18 cellular contexts compared by ENCODE assay signal in genomic region chr5:137563301-137563645, GRCh38.
DNase-seq lines count a peak whose midpoint lies in the region; ATAC-seq and TF ChIP-seq lines count a peak whose summit lies in the region.
"Had no signal": no experiment of that assay in that cellular context is flagged by ENCODE, and none has a peak within 500 bp of the region (broad histone marks: within the 10 kb centered on the region; RNA-seq: fewer than 3 reads in every experiment).

No MANE protein-coding gene starts in this region.

- peaks cover 15 to 19% of the 10 kb centered on the region in 2 donors for H3K27me3 Mint-ChIP-seq in natural killer cell treated with Interleukin-12 subunit alpha and Interleukin-12 subunit beta and Interleukin-15 and Interleukin-18, amount 100 ng/mL, for 72 hours
- peaks cover 9 to 21% of the 10 kb centered on the region in 2 donors for H3K27me3 Mint-ChIP-seq in natural killer cell (ENCODE audit: low read depth in 2 of 2)
- H3K27me3 Mint-ChIP-seq in stimulated activated memory B cell treated with anti-CD40 and anti-IgM and Interleukin-4, amounts not matched to agents 10 μg/mL and 1 μg/mL and 100 μg/mL, for 72 hours = peaks cover 39% of the 10 kb centered on the region

- H3K36me3 Mint-ChIP-seq in natural killer cell treated with Interleukin-12 subunit alpha and Interleukin-12 subunit beta and Interleukin-15 and Interleukin-18, amount 100 ng/mL, for 72 hours = no peaks in the 10 kb centered on the region
- H3K36me3 Mint-ChIP-seq in natural killer cell = no peaks in the 10 kb centered on the region
- H3K36me3 Mint-ChIP-seq in stimulated activated memory B cell treated with anti-CD40 and anti-IgM and Interleukin-4, amounts not matched to agents 10 μg/mL and 1 μg/mL and 100 μg/mL, for 72 hours = no peaks in the 10 kb centered on the region

- no peaks in the 10 kb centered on the region for H3K27me3 ChIP-seq in RWPE2 (ENCODE audit: insufficient read depth, poor library complexity, severe bottlenecking)
- H3K27me3 ChIP-seq in esophagus muscularis mucosa = no peaks in the 10 kb centered on the region
- H3K27me3 ChIP-seq: body of pancreas, upper lobe of right lung had no signal

- H3K27ac ChIP-seq in RWPE2 (ENCODE audit: poor library complexity, severe bottlenecking) (peak overlapping the region; percentile 17), esophagus muscularis mucosa (replicated peaks in 1 of 4) (no peak overlapping the region)
- H3K27ac ChIP-seq: body of pancreas, upper lobe of right lung, WERI-Rb-1 had no signal

- TF ChIP-seq CTCF in natural killer cell (IDR thresholded peaks at IDR 0.05) (no peak), RWPE2 (IDR thresholded peaks at IDR 0.05; ENCODE audit: poor library complexity, severe bottlenecking) (no peak), esophagus muscularis mucosa (IDR thresholded peaks at IDR 0.05) (no peak)

- intact Hi-C loops in natural killer cell (cut with micrococcal nuclease) = no loop called here
- intact Hi-C loops in esophagus muscularis mucosa (cut with DNase I) = no loop called here

- peaks cover 15% of the 10 kb centered on the region for H3K4me1 ChIP-seq in RWPE2 (ENCODE audit: insufficient read depth, poor library complexity, severe bottlenecking)
- H3K4me1 ChIP-seq in esophagus muscularis mucosa = peaks cover 0 to 14% (median 2%) of the 10 kb centered on the region in 4 donors
- H3K4me1 ChIP-seq: body of pancreas had no signal

- no peak overlapping the region for H3K27ac Mint-ChIP-seq in natural killer cell treated with Interleukin-12 subunit alpha and Interleukin-12 subunit beta and Interleukin-15 and Interleukin-18, amount 100 ng/mL, for 72 hours
- H3K27ac Mint-ChIP-seq in natural killer cell = no peak overlapping the region
- H3K27ac Mint-ChIP-seq in stimulated activated memory B cell treated with anti-CD40 and anti-IgM and Interleukin-4, amounts not matched to agents 10 μg/mL and 1 μg/mL and 100 μg/mL, for 72 hours = no peak overlapping the region

- peaks cover 14 to 22% of the 10 kb centered on the region in 2 donors for H3K4me1 Mint-ChIP-seq in natural killer cell treated with Interleukin-12 subunit alpha and Interleukin-12 subunit beta and Interleukin-15 and Interleukin-18, amount 100 ng/mL, for 72 hours (ENCODE audit: low read depth in 2 of 2)
- peaks cover 16 to 23% of the 10 kb centered on the region in 2 donors for H3K4me1 Mint-ChIP-seq in natural killer cell
- no peaks in the 10 kb centered on the region for H3K4me1 Mint-ChIP-seq in stimulated activated memory B cell treated with anti-CD40 and anti-IgM and Interleukin-4, amounts not matched to agents 10 μg/mL and 1 μg/mL and 100 μg/mL, for 72 hours

- H3K4me3 Mint-ChIP-seq in natural killer cell treated with Interleukin-12 subunit alpha and Interleukin-12 subunit beta and Interleukin-15 and Interleukin-18, amount 100 ng/mL, for 72 hours = peak overlapping the region; percentile 23
- no peak overlapping the region for H3K4me3 Mint-ChIP-seq in natural killer cell
- no peak overlapping the region for H3K4me3 Mint-ChIP-seq in stimulated activated memory B cell treated with anti-CD40 and anti-IgM and Interleukin-4, amounts not matched to agents 10 μg/mL and 1 μg/mL and 100 μg/mL, for 72 hours

- ATAC-seq in natural killer cell treated with Interleukin-12 subunit alpha and Interleukin-12 subunit beta and Interleukin-15 and Interleukin-18, amount 100 ng/mL, for 72 hours = no peak
- no peak for ATAC-seq in natural killer cell
- no peak for ATAC-seq in RWPE2 (ENCODE audit: low read depth)
- ATAC-seq in HG02763 (IDR thresholded peaks at IDR 0.05; ENCODE audit: unreplicated experiment) = no peak
- ATAC-seq in stimulated activated memory B cell treated with anti-CD40 and anti-IgM and Interleukin-4, amounts not matched to agents 10 μg/mL and 1 μg/mL and 100 μg/mL, for 72 hours = no peak
- ATAC-seq: body of pancreas had no signal

- no peak for TF ChIP-seq EP300 in esophagus muscularis mucosa (IDR thresholded peaks at IDR 0.05)

- H3K9me3 ChIP-seq in RWPE2 (ENCODE audit: severe bottlenecking) (no peaks in the 10 kb centered on the region), esophagus muscularis mucosa (no peaks in the 10 kb centered on the region)
- H3K9me3 ChIP-seq: body of pancreas, upper lobe of right lung had no signal

- 74% methylated on average over 2 of the region's 2 CpGs for WGBS in esophagus muscularis mucosa

- DNase-seq in natural killer cell treated with Interleukin-12 subunit alpha and Interleukin-12 subunit beta and Interleukin-15 and Interleukin-18, amount 100 ng/mL, for 72 hours (ENCODE audit: low spot score) = no peak
- DNase-seq in natural killer cell = no peak
- DNase-seq in RWPE2 (ENCODE audit: low spot score) = no peak
- peak; percentile 31 for DNase-seq in esophagus muscularis mucosa (ENCODE audit: extremely low spot score)
- DNase-seq in superior temporal gyrus (ENCODE audit: extremely low spot score) = peak; percentile 30
- DNase-seq in activated CD4-positive, CD25-positive, alpha-beta regulatory T cell treated with anti-CD3 and anti-CD28 coated beads, Interleukin-2, amount 50 U/mL, for 72 hours = no peak
- DNase-seq: activated gamma-delta T cell treated with Interleukin-2 at 50 U/mL for 16 hours; DMS53; effector CD4-positive, alpha-beta T cell; foreskin melanocyte; NCI-H510A; stimulated activated naive CD4-positive, alpha-beta T cell; upper lobe of right lung; WERI-Rb-1 had no signal

- no peaks in the 10 kb centered on the region for H3K36me3 ChIP-seq in RWPE2 (ENCODE audit: low read depth)
- H3K36me3 ChIP-seq in esophagus muscularis mucosa = no peaks in the 10 kb centered on the region
- H3K36me3 ChIP-seq: upper lobe of right lung, WERI-Rb-1 had no signal

- no peaks in the 10 kb centered on the region for H3K9me3 Mint-ChIP-seq in natural killer cell treated with Interleukin-12 subunit alpha and Interleukin-12 subunit beta and Interleukin-15 and Interleukin-18, amount 100 ng/mL, for 72 hours
- H3K9me3 Mint-ChIP-seq in natural killer cell = no peaks in the 10 kb centered on the region
- no peaks in the 10 kb centered on the region for H3K9me3 Mint-ChIP-seq in stimulated activated memory B cell treated with anti-CD40 and anti-IgM and Interleukin-4, amounts not matched to agents 10 μg/mL and 1 μg/mL and 100 μg/mL, for 72 hours

- no peak for TF ChIP-seq POLR2A in esophagus muscularis mucosa (IDR thresholded peaks at IDR 0.05; ENCODE audit: low read depth)

- H3K4me3 ChIP-seq in RWPE2 (ENCODE audit: severe bottlenecking) (no peak overlapping the region), esophagus muscularis mucosa (no peak overlapping the region)
- H3K4me3 ChIP-seq: body of pancreas, skin epidermis, upper lobe of right lung had no signal

Comparison
In these comparisons a context has a peak if more than half of its experiments do, and no peak if none do; other contexts are left out.
1. DNase-seq: peak in esophagus muscularis mucosa (single experiment) and superior temporal gyrus (single experiment); none in natural killer cell treated with Interleukin-12 subunit alpha and Interleukin-12 subunit beta and Interleukin-15 and Interleukin-18, amount 100 ng/mL, for 72 hours (single experiment), natural killer cell (single experiment), RWPE2 (single experiment) and activated CD4-positive, CD25-positive, alpha-beta regulatory T cell treated with anti-CD3 and anti-CD28 coated beads, Interleukin-2, amount 50 U/mL, for 72 hours (single experiment).